In the genomic region with DNA sequence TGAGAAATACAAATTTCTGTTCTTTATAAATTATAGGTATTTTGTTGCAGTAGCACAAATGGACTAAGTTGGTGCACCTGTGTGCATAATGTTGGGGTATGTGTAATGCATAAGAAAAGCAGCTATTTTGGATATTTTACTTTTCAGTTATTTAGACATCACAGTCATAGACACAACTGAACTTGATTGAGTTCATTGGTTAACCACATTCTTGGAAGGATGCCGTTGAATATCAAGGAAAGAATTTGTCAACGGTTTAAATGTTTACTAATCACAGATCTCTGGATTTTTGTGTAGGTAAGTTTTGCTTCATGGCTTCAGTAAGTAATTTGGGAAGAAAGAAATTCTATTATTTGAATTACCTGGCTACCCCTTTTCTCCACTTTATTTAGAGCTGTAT, we compare ENCODE assay signal across 9 cellular contexts. TPM values are rescaled to one million over a fixed set of nuclear protein-coding genes. Genes with fewer than 3 reads are reported as not detected.
DNase-seq lines count a peak whose midpoint lies in the region; ATAC-seq and TF ChIP-seq lines count a peak whose summit lies in the region.
"Had no signal": no experiment of that assay in that cellular context is flagged by ENCODE, and none has a peak within 500 bp of the region (broad histone marks: within the 10 kb centered on the region; RNA-seq: fewer than 3 reads in every experiment).

No MANE protein-coding gene starts in this region.

- TF ChIP-seq EP300 in suprapubic skin (IDR thresholded peaks at IDR 0.05) = no peak

- no peaks in the 10 kb centered on the region for H3K27me3 Mint-ChIP-seq in activated naive CD4-positive, alpha-beta T cell treated with anti-CD3 and anti-CD28 coated beads, Interleukin-2, amount 50 U/mL, for 24 hours
- H3K27me3 Mint-ChIP-seq in T-helper 17 cell = no peaks in the 10 kb centered on the region

- no peaks in the 10 kb centered on the region for H3K9me3 ChIP-seq in T-helper 17 cell (ENCODE audit: control insufficient read depth, low read length, poor library complexity, severe bottlenecking)
- H3K9me3 ChIP-seq in suprapubic skin = no peaks in the 10 kb centered on the region

- H3K4me3 ChIP-seq in suprapubic skin = peak overlapping the region; percentile 97

- H3K27ac ChIP-seq in suprapubic skin = no peak overlapping the region

- H3K4me3 Mint-ChIP-seq in activated naive CD4-positive, alpha-beta T cell treated with anti-CD3 and anti-CD28 coated beads, Interleukin-2, amount 50 U/mL, for 24 hours = peak overlapping the region; percentile 94
- H3K4me3 Mint-ChIP-seq in T-helper 17 cell = peak overlapping the region; percentile 66

- no peak for TF ChIP-seq CTCF in suprapubic skin (IDR thresholded peaks at IDR 0.05)

- no peak for TF ChIP-seq POLR2A in suprapubic skin (IDR thresholded peaks at IDR 0.05)

- H3K4me1 ChIP-seq in suprapubic skin = peaks cover 52% of the 10 kb centered on the region

- no peaks in the 10 kb centered on the region for H3K9me3 Mint-ChIP-seq in activated naive CD4-positive, alpha-beta T cell treated with anti-CD3 and anti-CD28 coated beads, Interleukin-2, amount 50 U/mL, for 24 hours

- peaks cover 61% of the 10 kb centered on the region for H3K4me1 Mint-ChIP-seq in activated naive CD4-positive, alpha-beta T cell treated with anti-CD3 and anti-CD28 coated beads, Interleukin-2, amount 50 U/mL, for 24 hours
- peaks cover 35% of the 10 kb centered on the region for H3K4me1 Mint-ChIP-seq in T-helper 17 cell

- H3K27ac Mint-ChIP-seq in activated naive CD4-positive, alpha-beta T cell treated with anti-CD3 and anti-CD28 coated beads, Interleukin-2, amount 50 U/mL, for 24 hours = no peak overlapping the region
- H3K27ac Mint-ChIP-seq in T-helper 17 cell = peak overlapping the region; percentile 90

- no peaks in the 10 kb centered on the region for H3K27me3 ChIP-seq in suprapubic skin

- DNase-seq in activated naive CD4-positive, alpha-beta T cell treated with anti-CD3 and anti-CD28 coated beads, Interleukin-2, amount 50 U/mL, for 16 hours = no peak
- DNase-seq in T-helper 17 cell = no peak
- peak; percentile 65 for DNase-seq in fibroblast of peridontal ligament (ENCODE audit: extremely low read depth)
- DNase-seq in suprapubic skin (ENCODE audit: low spot score in 2 of 2) = no peak
- DNase-seq in 8988T = no peak
- DNase-seq in SIG-M5 (lab: John Stamatoyannopoulos, UW) = no peak
- DNase-seq: NCI-H510A had no signal

- WGBS in suprapubic skin = 28% methylated on average over 2 of the region's 2 CpGs

- ATAC-seq in T-helper 17 cell = no peak
- ATAC-seq in HG03045 (IDR thresholded peaks at IDR 0.05; ENCODE audit: unreplicated experiment) = no peak

- H3K36me3 Mint-ChIP-seq in activated naive CD4-positive, alpha-beta T cell treated with anti-CD3 and anti-CD28 coated beads, Interleukin-2, amount 50 U/mL, for 24 hours = peaks cover 15% of the 10 kb centered on the region
- no peaks in the 10 kb centered on the region for H3K36me3 Mint-ChIP-seq in T-helper 17 cell (ENCODE audit: low read depth)

- H3K36me3 ChIP-seq in suprapubic skin = no peaks in the 10 kb centered on the region

RNA-seq across cellular contexts. Expression of a gene that starts 4.1 kb away (rescaled TPM):
- 10 to 100 TPM; 59.4 to 63.7 TPM for total RNA-seq in T-helper 17 cell
- 10 to 100 TPM; 23.1 to 34.9 (median 26.0) TPM for total RNA-seq in suprapubic skin
